ENCODE assay signal across 1 cellular context in the genomic region with DNA sequence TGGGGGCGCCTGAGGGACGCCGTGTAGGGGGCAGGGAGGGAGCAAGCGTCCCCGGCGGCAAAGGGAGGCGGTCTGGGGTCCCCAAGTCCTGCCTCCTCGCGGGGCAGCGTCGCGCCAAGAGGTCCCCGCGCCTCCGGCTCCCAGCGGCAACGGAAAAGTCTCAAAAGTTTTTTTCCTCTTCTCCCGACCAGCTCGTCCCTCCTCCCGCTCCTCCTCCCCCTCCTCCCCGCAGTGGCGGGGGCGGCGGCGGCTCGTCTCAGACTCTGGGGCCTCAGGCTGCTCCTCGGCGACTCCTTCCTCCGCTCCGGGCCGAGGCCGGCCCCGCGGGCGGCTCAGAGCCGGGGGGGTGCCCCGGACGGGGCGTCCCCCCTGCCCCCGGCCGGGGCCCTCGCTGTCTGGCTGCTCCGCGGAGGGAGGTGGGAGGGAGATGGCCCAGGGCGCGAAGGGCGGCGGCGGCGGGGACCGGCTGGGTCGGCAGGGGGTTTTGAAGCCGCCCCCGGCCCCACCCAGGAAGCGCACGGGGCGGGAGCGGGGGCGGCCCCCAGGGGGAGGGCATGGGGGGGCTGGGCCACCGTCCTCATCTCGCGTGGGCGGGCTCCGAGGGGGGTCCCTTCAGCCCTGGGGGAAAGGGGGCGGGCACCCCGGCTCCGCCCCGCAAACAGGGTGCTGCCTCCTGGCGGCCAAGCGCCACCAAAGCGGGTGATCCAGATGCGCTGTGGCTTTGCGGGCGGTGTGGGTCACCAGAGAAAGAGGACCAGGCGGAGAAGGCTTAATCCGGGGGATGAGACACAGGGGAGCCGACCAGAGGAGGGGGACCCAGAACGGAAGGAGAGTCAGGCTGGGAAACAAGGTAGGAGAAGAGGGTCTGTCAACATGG.
A peak's percentile ranks its signal among the peaks of the same experiment; 100 is the strongest.
TF ChIP-seq lines count a peak whose summit lies in the region.

A gene (minus strand): TSS at position 457 of the 877 bp plus-strand sequence. CDS start 878 bp downstream, outside the sequence.

TF ChIP-seq in A549, 52 proteins besides CTCF, POLR2A, EP300 and RAD21 (continued from another document):
- TF ChIP-seq, protein P1, sequence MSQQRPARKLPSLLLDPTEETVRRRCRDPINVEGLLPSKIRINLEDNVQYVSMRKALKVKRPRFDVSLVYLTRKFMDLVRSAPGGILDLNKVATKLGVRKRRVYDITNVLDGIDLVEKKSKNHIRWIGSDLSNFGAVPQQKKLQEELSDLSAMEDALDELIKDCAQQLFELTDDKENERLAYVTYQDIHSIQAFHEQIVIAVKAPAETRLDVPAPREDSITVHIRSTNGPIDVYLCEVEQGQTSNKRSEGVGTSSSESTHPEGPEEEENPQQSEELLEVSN (IDR thresholded peaks at IDR 0.05; ENCODE audit: borderline replicate concordance, low read depth), result peak; percentile 92
- TF ChIP-seq TFCP2L1 (CRISPR knock-in tag; IDR thresholded peaks at IDR 0.05) (peak; percentile 81; the same call in 1 of the 2 replicates), POLR2AphosphoS2 (conservative IDR thresholded peaks at IDR 0.05; ENCODE audit: low read length) (no peak; the same call in 1 of the 2 replicates), PHF8 (IDR thresholded peaks at IDR 0.05; ENCODE audit: borderline replicate concordance, low read depth) (0 out of 2 replicates have a peak, but pooled peaks have one; percentile 25), RCOR1 (IDR thresholded peaks at IDR 0.05; ENCODE audit: low read depth, low read length) (no peak), GATA3 (IDR thresholded peaks at IDR 0.05; ENCODE audit: borderline replicate concordance) (0 out of 2 replicates have a peak, but pooled peaks have one; percentile 31), JUNB (IDR thresholded peaks at IDR 0.05) (0 out of 2 replicates have a peak, but pooled peaks have one; percentile 15), ESRRA (IDR thresholded peaks at IDR 0.05; ENCODE audit: borderline replicate concordance, low read length) (no peak), JUN (IDR thresholded peaks at IDR 0.05) (peak; percentile 92 to 98; a peak in 4 of 5 replicates)
- TF ChIP-seq, protein P2, sequence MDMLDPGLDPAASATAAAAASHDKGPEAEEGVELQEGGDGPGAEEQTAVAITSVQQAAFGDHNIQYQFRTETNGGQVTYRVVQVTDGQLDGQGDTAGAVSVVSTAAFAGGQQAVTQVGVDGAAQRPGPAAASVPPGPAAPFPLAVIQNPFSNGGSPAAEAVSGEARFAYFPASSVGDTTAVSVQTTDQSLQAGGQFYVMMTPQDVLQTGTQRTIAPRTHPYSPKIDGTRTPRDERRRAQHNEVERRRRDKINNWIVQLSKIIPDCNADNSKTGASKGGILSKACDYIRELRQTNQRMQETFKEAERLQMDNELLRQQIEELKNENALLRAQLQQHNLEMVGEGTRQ (IDR thresholded peaks at IDR 0.05), result no peak
- TF ChIP-seq, protein P3, sequence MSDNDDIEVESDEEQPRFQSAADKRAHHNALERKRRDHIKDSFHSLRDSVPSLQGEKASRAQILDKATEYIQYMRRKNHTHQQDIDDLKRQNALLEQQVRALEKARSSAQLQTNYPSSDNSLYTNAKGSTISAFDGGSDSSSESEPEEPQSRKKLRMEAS (IDR thresholded peaks at IDR 0.05), result peak; percentile 59
